ENCODE assay signal across 10 cellular contexts in genomic region chr7:105439174-105439893, GRCh38. TPM values are rescaled to one million over a fixed set of nuclear protein-coding genes. Genes with fewer than 3 reads are reported as not detected.
A peak's percentile ranks its signal among the peaks of the same experiment; 100 is the strongest.
DNase-seq lines count a peak whose midpoint lies in the region; ATAC-seq, FAIRE-seq and TF ChIP-seq lines count a peak whose summit lies in the region.
"Had no signal": no experiment of that assay in that cellular context is flagged by ENCODE, and none has a peak within 500 bp of the region (broad histone marks: within the 10 kb centered on the region; RNA-seq: fewer than 3 reads in every experiment).

No MANE protein-coding gene starts in this region.

- no peak overlapping the region for H3K27ac Mint-ChIP-seq in CD14-positive monocyte
- H3K27ac Mint-ChIP-seq: dendritic cell treated with granulocyte-macrophage colony-stimulating factor and Interleukin-4, amounts not matched to agents 40 ng/mL and 50 ng/mL, for 4 days had no signal

- CTCF ChIA-PET in A549 (lab: Yijun Ruan, JAX) (interaction anchor here (0.6 to 2.5 kb wide), 10 partner anchors 9 to 369 kb away, joined by 3 to 12 read pairs (median 4); no protein-coding TSS in a partner anchor), HCT116 (lab: Charles Lee) (interaction anchor here (0.9 kb wide), 1 partner anchor 298 kb away, joined by 3 read pairs; no protein-coding TSS in a partner anchor)

- H3K9me2 ChIP-seq in HCT116 (ENCODE audit: insufficient read depth) = no peaks in the 10 kb centered on the region

- TF ChIP-seq CTCF in A549 (IDR thresholded peaks at IDR 0.05) = no peak
- TF ChIP-seq CTCF in HCT116 (IDR thresholded peaks at IDR 0.05 in 2 of 3, conservative IDR thresholded peaks at IDR 0.05 in 1 of 3; ENCODE audit: borderline replicate concordance in 1 of 3, insufficient read depth in 1 of 3, low read depth in 2 of 3, low read length in 2 of 3) = no peak
- TF ChIP-seq CTCF in tibial nerve (IDR thresholded peaks at IDR 0.05) = no peak
- TF ChIP-seq CTCF in CD14-positive monocyte (IDR thresholded peaks at IDR 0.05) = no peak

- H3K36me3 ChIP-seq in HCT116 (ENCODE audit: control insufficient read depth in 1 of 2, insufficient read depth in 2 of 2, low read length in 2 of 2) (no peaks in the 10 kb centered on the region), tibial nerve (no peaks in the 10 kb centered on the region)

- intact Hi-C loops in HCT116 (cut with micrococcal nuclease) (no loop called here), CD14-positive monocyte (cut with micrococcal nuclease) (no loop called here)

- POLR2A ChIA-PET in A549 (lab: Yijun Ruan, JAX) = interaction anchor here (0.6 kb wide), 1 partner anchor 215 kb away, joined by 3 read pairs; no protein-coding TSS in a partner anchor
- POLR2A ChIA-PET in HCT116 (lab: Charles Lee) = no interaction called here

- TF ChIP-seq POLR2A in A549 (IDR thresholded peaks at IDR 0.05; ENCODE audit: low read length) (no peak), HCT116 (IDR thresholded peaks at IDR 0.05; ENCODE audit: borderline replicate concordance, extremely low read depth, insufficient read depth, insufficient read length) (no peak), tibial nerve (IDR thresholded peaks at IDR 0.05) (no peak)

- TF ChIP-seq RAD21 in A549 (conservative IDR thresholded peaks at IDR 0.05 in 1 of 2, IDR thresholded peaks at IDR 0.05 in 1 of 2) = peak in 1 of 2 experiments; percentile 34; a peak in 2 of 5 replicates
- TF ChIP-seq RAD21 in HCT116 (IDR thresholded peaks at IDR 0.05; ENCODE audit: low read depth) = peak; percentile 30; the same call in 1 of the 2 replicates

- H3K27me3 ChIP-seq in HCT116 (ENCODE audit: insufficient read depth, low read length) = no peaks in the 10 kb centered on the region
- H3K27me3 ChIP-seq in tibial nerve = no peaks in the 10 kb centered on the region

- H2AFZ ChIP-seq in HCT116 (ENCODE audit: low read depth, low read length, poor library complexity, severe bottlenecking) = no peak overlapping the region

- peaks cover 5 to 15% (median 12%) of the 10 kb centered on the region in 7 donors for H3K9me3 Mint-ChIP-seq in CD14-positive monocyte

- BruUV-seq in HCT116 (replicated peaks; lab: Mats Ljungman, UMichigan) = no TSS peak

- no peak for FAIRE-seq in A549 (lab: Jason Lieb, UNC)

- no peaks in the 10 kb centered on the region for H3K36me3 Mint-ChIP-seq in CD14-positive monocyte

- no peak overlapping the region for H3K4me3 Mint-ChIP-seq in CD14-positive monocyte
- H3K4me3 Mint-ChIP-seq: dendritic cell treated with granulocyte-macrophage colony-stimulating factor and Interleukin-4, amounts not matched to agents 40 ng/mL and 50 ng/mL, for 4 days had no signal

- DNase-seq in A549 (ENCODE audit: low read depth in 1 of 2, low spot score in 1 of 2) (peak; percentile 30 to 65), HCT116 (ENCODE audit: low read depth, low spot score) (no peak), SW480 (ENCODE audit: low spot score) (peak; percentile 79), islet precursor cell (peak; percentile 78), DMS79 (lab: John Stamatoyannopoulos, UW) (no peak), tibial nerve (ENCODE audit: low spot score in 2 of 2) (no peak), CD14-positive monocyte (ENCODE audit: low spot score) (no peak)
- DNase-seq: NCI-H2107 had no signal

- H3K9me3 ChIP-seq in A549 = no peaks in the 10 kb centered on the region
- H3K9me3 ChIP-seq in HCT116 (ENCODE audit: control insufficient read depth in 1 of 2, insufficient read depth in 1 of 2, low read depth in 1 of 2, low read length in 2 of 2) = no peaks in the 10 kb centered on the region
- H3K9me3 ChIP-seq in tibial nerve = no peaks in the 10 kb centered on the region

- no peaks in the 10 kb centered on the region for H4K20me1 ChIP-seq in HCT116 (ENCODE audit: insufficient read depth)

- WGBS in A549 (ENCODE audit: missing lambda C conversion rate) = 78% methylated on average over 9 of the region's 9 CpGs
- 77 to 78% methylated on average over 9 of the region's 9 CpGs for WGBS in tibial nerve, 2 donors

- no peak overlapping the region for H3K4me3 ChIP-seq in A549
- no peak overlapping the region for H3K4me3 ChIP-seq in HCT116 (replicated peaks in 1 of 2; ENCODE audit: low read depth in 1 of 2, low read length in 2 of 2)
- H3K4me3 ChIP-seq in tibial nerve = no peak overlapping the region

- no peak overlapping the region for H3K9ac ChIP-seq in HCT116 (ENCODE audit: low read length)

- peak overlapping the region in 1 of 2 experiments; percentile 40; a peak in 2 of 6 replicates for H3K27ac ChIP-seq in A549
- H3K27ac ChIP-seq in HCT116 (ENCODE audit: low read depth, low read length) = no peak overlapping the region
- no peak overlapping the region for H3K27ac ChIP-seq in tibial nerve

- no peak for TF ChIP-seq EP300 in A549 (IDR thresholded peaks at IDR 0.05)
- no peak for TF ChIP-seq EP300 in tibial nerve (IDR thresholded peaks at IDR 0.05)

- peaks cover 3% of the 10 kb centered on the region for H3K4me1 Mint-ChIP-seq in CD14-positive monocyte

- peak overlapping the region; percentile 13; the same call in 1 of the 3 replicates for H3K4me2 ChIP-seq in A549
- no peak overlapping the region for H3K4me2 ChIP-seq in HCT116 (ENCODE audit: low read length)

- H3K4me1 ChIP-seq in A549 = peaks cover 7% of the 10 kb centered on the region
- peaks cover 0 to 8% of the 10 kb centered on the region in 2 experiments; a peak in 1 of 4 replicates for H3K4me1 ChIP-seq in HCT116 (ENCODE audit: control insufficient read depth in 1 of 2, insufficient read depth in 2 of 2, low read length in 2 of 2)
- H3K4me1 ChIP-seq in tibial nerve = peaks cover 0 to 3% (median 0%) of the 10 kb centered on the region in 4 donors

- RAD21 ChIA-PET in HCT116 (lab: Charles Lee; ENCODE audit: low non-redundant PET in 1 of 2, low total read pairs in 2 of 2, uncharacterized antibody in 2 of 2, unreplicated experiment in 2 of 2) = interaction anchor here in 1 of 2 experiments (0.7 kb wide), 1 partner anchor 300 kb away, joined by 6 read pairs; no protein-coding TSS in a partner anchor

- ATAC-seq in A549 (peak; percentile 78 to 88), HCT116 (peak; percentile 22; the same call in 1 of the 2 replicates), HG02981 (IDR thresholded peaks at IDR 0.05; ENCODE audit: unreplicated experiment) (no peak)

- H3K27me3 Mint-ChIP-seq in CD14-positive monocyte (ENCODE audit: low read depth in 3 of 3) = peaks cover 0 to 8% (median 2%) of the 10 kb centered on the region in 3 donors
- H3K27me3 Mint-ChIP-seq: dendritic cell treated with granulocyte-macrophage colony-stimulating factor and Interleukin-4, amounts not matched to agents 40 ng/mL and 50 ng/mL, for 4 days had no signal

- H3K79me2 ChIP-seq in HCT116 (ENCODE audit: insufficient read depth, low read length) = no peaks in the 10 kb centered on the region

TF ChIP-seq in A549, 52 proteins besides CTCF, POLR2A, EP300 and RAD21:
- no peak for TF ChIP-seq MAZ (IDR thresholded peaks at IDR 0.05; ENCODE audit: borderline replicate concordance, low read depth, low read length)
- no peak for TF ChIP-seq FOSL2 (IDR thresholded peaks at IDR 0.05)
- peak; percentile 59 for TF ChIP-seq FOSL2 (CRISPR knock-in tag; IDR thresholded peaks at IDR 0.05)
- TF ChIP-seq SMC3 (IDR thresholded peaks at IDR 0.05) = no peak
- TF ChIP-seq, protein P1, sequence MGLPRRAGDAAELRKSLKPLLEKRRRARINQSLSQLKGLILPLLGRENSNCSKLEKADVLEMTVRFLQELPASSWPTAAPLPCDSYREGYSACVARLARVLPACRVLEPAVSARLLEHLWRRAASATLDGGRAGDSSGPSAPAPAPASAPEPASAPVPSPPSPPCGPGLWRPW (IDR thresholded peaks at IDR 0.05) = no peak
- no peak for TF ChIP-seq JUNB (IDR thresholded peaks at IDR 0.05)
- TF ChIP-seq ZFP36 (IDR thresholded peaks at IDR 0.05; ENCODE audit: borderline replicate concordance, partially characterized antibody) = no peak
- TF ChIP-seq TP53 (CRISPR knock-in tag; IDR thresholded peaks at IDR 0.05) = no peak

TF ChIP-seq in HCT116, 20 proteins besides CTCF, POLR2A, EP300 and RAD21:
- TF ChIP-seq, protein P2, sequence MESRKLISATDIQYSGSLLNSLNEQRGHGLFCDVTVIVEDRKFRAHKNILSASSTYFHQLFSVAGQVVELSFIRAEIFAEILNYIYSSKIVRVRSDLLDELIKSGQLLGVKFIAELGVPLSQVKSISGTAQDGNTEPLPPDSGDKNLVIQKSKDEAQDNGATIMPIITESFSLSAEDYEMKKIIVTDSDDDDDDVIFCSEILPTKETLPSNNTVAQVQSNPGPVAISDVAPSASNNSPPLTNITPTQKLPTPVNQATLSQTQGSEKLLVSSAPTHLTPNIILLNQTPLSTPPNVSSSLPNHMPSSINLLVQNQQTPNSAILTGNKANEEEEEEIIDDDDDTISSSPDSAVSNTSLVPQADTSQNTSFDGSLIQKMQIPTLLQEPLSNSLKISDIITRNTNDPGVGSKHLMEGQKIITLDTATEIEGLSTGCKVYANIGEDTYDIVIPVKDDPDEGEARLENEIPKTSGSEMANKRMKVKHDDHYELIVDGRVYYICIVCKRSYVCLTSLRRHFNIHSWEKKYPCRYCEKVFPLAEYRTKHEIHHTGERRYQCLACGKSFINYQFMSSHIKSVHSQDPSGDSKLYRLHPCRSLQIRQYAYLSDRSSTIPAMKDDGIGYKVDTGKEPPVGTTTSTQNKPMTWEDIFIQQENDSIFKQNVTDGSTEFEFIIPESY (IDR thresholded peaks at IDR 0.05; ENCODE audit: extremely low read depth, insufficient replicate concordance, low read length) = no peak
- TF ChIP-seq ZFX (IDR thresholded peaks at IDR 0.05) (no peak), ZNF274 (IDR thresholded peaks at IDR 0.05; ENCODE audit: low read depth, low read length) (no peak), FOSL1 (IDR thresholded peaks at IDR 0.05; ENCODE audit: low read depth) (no peak), SP1 (IDR thresholded peaks at IDR 0.05; ENCODE audit: low read depth) (no peak)

RNA-seq across cellular contexts. Expression of gene SRPK2, which starts 50.6 kb away (rescaled TPM):
- polyA plus RNA-seq in A549 (2011; rRNA removed) (23.0 and 32.5 TPM in 2 replicates), A549 (2017; fragmentation: RNase III; extraction: RNeasy Plus Mini Kit Qiagen cat#74134 plus additional on column Dnase treatment) (29.8 to 32.6 TPM (median 30.9 TPM) in 3 replicates), CD14-positive monocyte (10 to 100 TPM; 30.0 to 37.7 TPM)
- polyA plus RNA-seq in A549 (2012; cell fraction: cytosol; rRNA removed) = 5.6 and 7.4 TPM in 2 replicates
- polyA plus RNA-seq in A549 (2012; cell fraction: nucleus; rRNA removed) = 4.9 and 8.7 TPM in 2 replicates
- polyA minus RNA-seq in A549 (2011; rRNA and poly(A)+ RNA removed) = 23.5 and 24.2 TPM in 2 replicates
- total RNA-seq in HCT116 (2021; ENCODE audit: unreplicated experiment) (37.4 TPM), tibial nerve (10 to 100 TPM; 54.1 to 94.4 (median 61.9) TPM)
- 14.5 and 20.5 TPM in 2 replicates for polyA plus RNA-seq in HCT116 (2012)

Comparison
In these comparisons a context has a peak if more than half of its experiments do, and no peak if none do; other contexts are left out.
1. DNase-seq: peak in A549 (2 of 2), SW480 (single experiment) and islet precursor cell (single experiment); none in HCT116 (single experiment), DMS79 (single experiment), tibial nerve (0 of 2) and CD14-positive monocyte (single experiment).